20 cellular contexts compared by ENCODE assay signal in genomic region chr2:141068053-141068682, GRCh38.
"Had no signal": no experiment of that assay in that cellular context is flagged by ENCODE, and none has a peak within 500 bp of the region (broad histone marks: within the 10 kb centered on the region; RNA-seq: fewer than 3 reads in every experiment).

No MANE protein-coding gene starts in this region.

- H3K36me3 ChIP-seq: esophagus muscularis mucosa, heart left ventricle, left lung, lower lobe of right lung, right atrium auricular region, spleen, thoracic aorta, uterus had no signal

- H3K9me3 ChIP-seq: heart left ventricle, lower lobe of right lung, right atrium auricular region, thoracic aorta, uterus had no signal

- H3K27me3 ChIP-seq: esophagus muscularis mucosa, foreskin keratinocyte, heart left ventricle, left lung, right atrium auricular region, spleen, uterus had no signal

- H3K4me3 ChIP-seq: esophagus muscularis mucosa, heart left ventricle, left lung, lower lobe of right lung, right atrium auricular region, spleen, thoracic aorta, uterus had no signal

- ATAC-seq: activated CD8-positive, alpha-beta T cell treated with anti-CD3 and anti-CD28 coated beads for 36 hours; activated T-cell treated with anti-CD3 and anti-CD28 coated beads, Interleukin-2, amount 50 U/mL, for 72 hours; foreskin keratinocyte; heart left ventricle; left lung; lower lobe of right lung; natural killer cell had no signal

- FAIRE-seq: bronchial epithelial cell had no signal

- DNase-seq: activated CD4-positive, alpha-beta T cell treated with anti-CD3 and anti-CD28 coated beads, Interleukin-2, amount 50 U/mL, for 1 hour; activated CD8-positive, alpha-beta T cell treated with anti-CD3 and anti-CD28 coated beads for 36 hours; activated naive CD4-positive, alpha-beta T cell; activated T-cell treated with anti-CD3 and anti-CD28 coated beads, Interleukin-2, amount 50 U/mL, for 72 hours; anterior cingulate cortex; foreskin keratinocyte; kidney glomerular epithelial cell; left lung; lower lobe of right lung; mesenchymal stem cell; natural killer cell; spleen; stimulated activated naive CD4-positive, alpha-beta T cell treated with Interleukin-2 at 50 U/mL for 16 hours; T-helper 9 cell; uterus had no signal

- H3K4me1 ChIP-seq: esophagus muscularis mucosa, foreskin keratinocyte, heart left ventricle, left lung, lower lobe of right lung, right atrium auricular region, spleen, uterus had no signal

- H3K27ac ChIP-seq: esophagus muscularis mucosa, foreskin keratinocyte, heart left ventricle, left lung, lower lobe of right lung, right atrium auricular region, spleen, thoracic aorta, uterus had no signal
